ENCODE assay signal across 8 cellular contexts in the genomic region with DNA sequence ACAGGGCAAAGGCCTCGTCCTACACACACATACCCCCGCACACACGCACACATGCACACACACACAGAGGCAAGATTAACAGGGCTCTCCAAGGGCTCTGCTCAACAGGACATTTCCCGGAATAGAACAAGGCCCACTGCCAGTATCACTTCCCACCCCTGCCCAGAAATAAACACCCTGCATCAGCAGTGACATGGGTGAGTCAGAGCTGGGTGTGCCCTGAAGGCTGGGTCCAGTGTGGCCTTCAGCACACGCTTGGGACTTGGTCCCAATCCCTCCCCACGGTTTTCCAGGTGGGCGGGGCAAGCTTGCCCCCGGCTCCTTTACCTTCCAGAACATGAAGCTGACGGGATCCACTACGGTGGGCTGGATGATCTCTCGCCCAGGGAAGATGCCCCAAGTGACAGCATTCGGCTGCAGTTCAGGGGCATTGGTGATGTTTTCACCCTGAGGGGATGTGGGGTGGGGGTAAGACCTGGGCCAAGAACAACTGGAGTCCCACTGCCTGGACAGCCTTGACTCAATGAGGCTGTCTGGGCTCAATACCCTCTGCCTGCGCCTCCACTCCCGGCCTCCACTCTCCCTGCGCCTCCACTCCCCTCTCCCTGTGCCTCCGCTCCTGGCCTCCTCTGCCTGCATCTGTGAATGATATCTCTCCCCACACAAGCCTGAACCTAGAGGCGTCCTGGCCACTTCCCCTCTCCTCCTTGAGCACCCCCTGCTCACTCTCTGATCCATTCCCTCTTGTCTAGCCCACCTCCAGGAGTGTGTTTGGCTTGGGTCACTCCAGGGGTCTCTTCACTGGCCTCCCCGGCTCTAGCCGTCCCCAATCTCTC. TPM values are rescaled to one million over a fixed set of nuclear protein-coding genes. Genes with fewer than 3 reads are reported as not detected.
A peak's percentile ranks its signal among the peaks of the same experiment; 100 is the strongest.
DNase-seq lines count a peak whose midpoint lies in the region; ATAC-seq and TF ChIP-seq lines count a peak whose summit lies in the region.

No MANE protein-coding gene starts in this region.

- intact Hi-C loops in MCF 10A (cut with micrococcal nuclease): loop anchor here (2.0 kb wide), 1 partner anchor 14 kb away; the partner anchor contains the start of gene MTHFR
- intact Hi-C loops in left colon (cut with DNase I, micrococcal nuclease): no loop called here

- TF ChIP-seq CTCF in MCF 10A (IDR thresholded peaks at IDR 0.05; ENCODE audit: unreplicated experiment): no peak
- TF ChIP-seq CTCF in GM13977 (IDR thresholded peaks at IDR 0.05; ENCODE audit: extremely low read depth, insufficient read depth, missing control alignments): no peak

- H3K27ac Mint-ChIP-seq in IgD-negative memory B cell (peak overlapping the region; percentile 5 to 88 (median 23)), MCF 10A (ENCODE audit: low read depth, unreplicated experiment) (peak overlapping the region; percentile 96)
- peak overlapping the region in 1 of 2 donors; percentile 50 for H3K27ac Mint-ChIP-seq in natural killer cell treated with Interleukin-12 subunit alpha and Interleukin-12 subunit beta and Interleukin-15 and Interleukin-18, amount 100 ng/mL, for 72 hours

- POLR2A ChIA-PET in MCF 10A (lab: Yijun Ruan, JAX): interaction anchor here (0.6 to 8.7 kb wide), 8 partner anchors 10 to 997 kb away, joined by 3 to 87 read pairs (median 3); partner anchors contain the start of genes AGTRAP, CLCN6 and MTHFR

- H3K27me3 Mint-ChIP-seq in IgD-negative memory B cell (no peaks in the 10 kb centered on the region), MCF 10A (ENCODE audit: insufficient read depth, unreplicated experiment) (no peaks in the 10 kb centered on the region)
- no peaks in the 10 kb centered on the region for H3K27me3 Mint-ChIP-seq in natural killer cell treated with Interleukin-12 subunit alpha and Interleukin-12 subunit beta and Interleukin-15 and Interleukin-18, amount 100 ng/mL, for 72 hours

- ATAC-seq in left colon: peak; percentile 77
- ATAC-seq in natural killer cell treated with Interleukin-12 subunit alpha and Interleukin-12 subunit beta and Interleukin-15 and Interleukin-18, amount 100 ng/mL, for 72 hours: no peak
- ATAC-seq in GM21786 (IDR thresholded peaks at IDR 0.05; ENCODE audit: unreplicated experiment): no peak

- peak overlapping the region in 1 of 4 donors; percentile 65 for H3K4me3 Mint-ChIP-seq in IgD-negative memory B cell
- peak overlapping the region; percentile 53 for H3K4me3 Mint-ChIP-seq in MCF 10A (ENCODE audit: unreplicated experiment)
- H3K4me3 Mint-ChIP-seq in natural killer cell treated with Interleukin-12 subunit alpha and Interleukin-12 subunit beta and Interleukin-15 and Interleukin-18, amount 100 ng/mL, for 72 hours: no peak overlapping the region

- H3K4me1 Mint-ChIP-seq in IgD-negative memory B cell (peaks cover 1 to 13% (median 7%) of the 10 kb centered on the region in 3 donors), MCF 10A (ENCODE audit: insufficient read depth, unreplicated experiment) (peaks cover 20% of the 10 kb centered on the region)
- peaks cover 0 to 8% of the 10 kb centered on the region in 2 donors for H3K4me1 Mint-ChIP-seq in natural killer cell treated with Interleukin-12 subunit alpha and Interleukin-12 subunit beta and Interleukin-15 and Interleukin-18, amount 100 ng/mL, for 72 hours (ENCODE audit: low read depth in 2 of 2)

- BruUV-seq in MCF 10A (replicated peaks; lab: Mats Ljungman, UMichigan): no TSS peak

- no peaks in the 10 kb centered on the region for H3K9me3 Mint-ChIP-seq in IgD-negative memory B cell
- no peaks in the 10 kb centered on the region for H3K9me3 Mint-ChIP-seq in MCF 10A (ENCODE audit: unreplicated experiment)
- H3K9me3 Mint-ChIP-seq in natural killer cell treated with Interleukin-12 subunit alpha and Interleukin-12 subunit beta and Interleukin-15 and Interleukin-18, amount 100 ng/mL, for 72 hours: no peaks in the 10 kb centered on the region

- in situ Hi-C loops in GM13977 (cut with MboI; ENCODE audit: low pct_unique_long_range_greater_than_20kb, low sequenced_read_pairs, unreplicated experiment): no loop called here

- CTCF ChIA-PET in MCF 10A (lab: Yijun Ruan, JAX): no interaction called here

- peak; percentile 97 for DNase-seq in MCF 10A (ENCODE audit: unreplicated experiment)
- DNase-seq in left colon: peak; percentile 67 to 87
- DNase-seq in superior temporal gyrus (ENCODE audit: extremely low spot score): peak; percentile 67
- DNase-seq in natural killer cell treated with Interleukin-12 subunit alpha and Interleukin-12 subunit beta and Interleukin-15 and Interleukin-18, amount 100 ng/mL, for 72 hours (ENCODE audit: low spot score): no peak
- DNase-seq in iPS-NIHi7 (ENCODE audit: extremely low spot score): no peak
- DNase-seq in GM13977 (ENCODE audit: low spot score): no peak

- H3K36me3 Mint-ChIP-seq in IgD-negative memory B cell (peaks cover 9% of the 10 kb centered on the region), MCF 10A (ENCODE audit: insufficient read depth, unreplicated experiment) (peaks cover 24% of the 10 kb centered on the region)
- H3K36me3 Mint-ChIP-seq in natural killer cell treated with Interleukin-12 subunit alpha and Interleukin-12 subunit beta and Interleukin-15 and Interleukin-18, amount 100 ng/mL, for 72 hours: no peaks in the 10 kb centered on the region

RNA-seq across cellular contexts. Expression of gene MTHFR, which starts 14.7 kb away (rescaled TPM):
- 14.3 TPM for polyA plus RNA-seq in IgD-negative memory B cell
- total RNA-seq in MCF 10A (2022): 14.0 and 17.8 TPM in 2 replicates
- total RNA-seq in left colon: 10 to 100 TPM; 44.8 to 48.2 TPM
- total RNA-seq in natural killer cell treated with Interleukin-12 subunit alpha and Interleukin-12 subunit beta and Interleukin-15 and Interleukin-18, amount 100 ng/mL, for 72 hours: 10 to 100 TPM; 25.7 to 30.4 TPM

RNA-seq across cellular contexts. Expression of gene CLCN6, which starts 14.9 kb away (rescaled TPM):
- polyA plus RNA-seq in IgD-negative memory B cell: 11.7 TPM
- 12.3 and 24.7 TPM in 2 replicates for total RNA-seq in MCF 10A (2022)
- total RNA-seq in left colon: 10 to 100 TPM; 14.6 to 20.4 TPM
- total RNA-seq in natural killer cell treated with Interleukin-12 subunit alpha and Interleukin-12 subunit beta and Interleukin-15 and Interleukin-18, amount 100 ng/mL, for 72 hours: 10 to 100 TPM; 15.0 to 31.0 TPM

RNA-seq across cellular contexts. Expression of gene C1orf167, which starts 29.1 kb away (rescaled TPM):
- not detected for polyA plus RNA-seq in IgD-negative memory B cell
- not detected in 2 replicates for total RNA-seq in MCF 10A (2022)
- not detected for total RNA-seq in left colon
- total RNA-seq in natural killer cell treated with Interleukin-12 subunit alpha and Interleukin-12 subunit beta and Interleukin-15 and Interleukin-18, amount 100 ng/mL, for 72 hours: not detected

RNA-seq across cellular contexts. Expression of gene AGTRAP, which starts 55.2 kb away (rescaled TPM):
- polyA plus RNA-seq in IgD-negative memory B cell: 52.6 TPM
- 68.4 and 73.1 TPM in 2 replicates for total RNA-seq in MCF 10A (2022)
- 10 to 100 TPM; 12.3 to 16.7 TPM for total RNA-seq in left colon
- 10 to 100 TPM; 40.3 to 52.0 TPM for total RNA-seq in natural killer cell treated with Interleukin-12 subunit alpha and Interleukin-12 subunit beta and Interleukin-15 and Interleukin-18, amount 100 ng/mL, for 72 hours

RNA-seq across cellular contexts. Expression of gene NPPA, which starts 56.5 kb away (rescaled TPM):
- polyA plus RNA-seq in IgD-negative memory B cell: not detected
- not detected in 2 replicates for total RNA-seq in MCF 10A (2022)
- not detected for total RNA-seq in left colon
- total RNA-seq in natural killer cell treated with Interleukin-12 subunit alpha and Interleukin-12 subunit beta and Interleukin-15 and Interleukin-18, amount 100 ng/mL, for 72 hours: not detected

Comparison
In these comparisons a context has a peak if more than half of its experiments do, and no peak if none do; other contexts are left out.
1. DNase-seq: peak in MCF 10A (single experiment), left colon (2 of 2) and superior temporal gyrus (single experiment); none in natural killer cell treated with Interleukin-12 subunit alpha and Interleukin-12 subunit beta and Interleukin-15 and Interleukin-18, amount 100 ng/mL, for 72 hours (single experiment), iPS-NIHi7 (single experiment) and GM13977 (single experiment).